In the genomic region with DNA sequence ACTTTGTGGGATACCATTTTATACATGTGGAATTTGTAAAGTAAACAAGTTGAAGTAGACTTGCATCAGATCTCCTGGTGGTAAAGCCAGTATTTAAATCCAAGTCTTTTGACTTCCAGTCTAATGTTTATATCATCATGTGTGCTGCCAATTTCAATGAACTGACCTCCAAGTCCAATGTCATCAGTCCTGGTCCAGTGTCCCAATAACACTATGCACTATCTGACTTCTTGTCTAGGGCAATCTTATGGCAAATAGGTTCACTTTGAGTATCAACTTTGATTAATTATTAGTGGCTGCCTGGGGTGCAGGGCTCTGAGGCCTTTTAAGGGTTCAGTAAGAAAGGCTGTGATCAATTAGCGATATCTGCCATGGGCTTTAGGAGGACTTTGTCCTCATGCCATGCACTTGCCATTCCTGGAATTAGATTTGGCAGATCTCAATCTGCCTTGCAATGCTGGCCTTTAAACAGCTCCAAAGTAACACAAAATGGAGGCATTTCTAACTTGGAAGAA, we compare ENCODE assay signal across 1 cellular context.
TF ChIP-seq lines count a peak whose summit lies in the region.

No MANE protein-coding gene starts in this region.

TF ChIP-seq in GM23338, 12 proteins besides CTCF, POLR2A, EP300 and RAD21 (continued from another document):
- TF ChIP-seq POLR2AphosphoS5 (IDR thresholded peaks at IDR 0.05; ENCODE audit: low read depth) (no peak), ZNF462 (CRISPR knock-in tag; IDR thresholded peaks at IDR 0.05) (no peak)
